Comparison of ENCODE assay signal across 26 cellular contexts in the genomic region with DNA sequence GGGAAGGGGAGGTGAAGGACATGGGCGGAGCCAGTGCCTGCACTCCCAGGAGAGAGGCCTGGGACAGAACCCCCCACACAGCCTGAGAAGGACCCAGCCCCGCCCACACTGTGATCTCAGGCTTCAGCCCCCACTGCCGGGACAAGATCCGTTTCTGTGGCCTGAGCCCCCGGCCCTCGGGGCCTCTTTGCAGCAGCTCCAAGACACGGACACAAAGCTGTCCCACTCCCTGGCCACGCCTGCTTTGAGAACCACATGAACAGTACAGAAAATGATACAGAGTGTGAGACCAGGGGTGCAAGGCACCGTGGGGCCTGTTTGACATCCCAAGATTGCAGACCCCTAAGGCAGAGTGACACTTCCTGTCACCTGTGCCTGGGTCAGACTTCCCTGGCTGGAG.
DNase-seq lines count a peak whose midpoint lies in the region; ATAC-seq and TF ChIP-seq lines count a peak whose summit lies in the region.
"Had no signal": no experiment of that assay in that cellular context is flagged by ENCODE, and none has a peak within 500 bp of the region (broad histone marks: within the 10 kb centered on the region; RNA-seq: fewer than 3 reads in every experiment).

No MANE protein-coding gene starts in this region.

- H3K27me3 ChIP-seq in Peyer's patch (no peaks in the 10 kb centered on the region), neural progenitor cell (no peaks in the 10 kb centered on the region), spleen (replicated peaks in 1 of 7) (peaks cover 0 to 34% (median 0%) of the 10 kb centered on the region in 7 donors)
- H3K27me3 ChIP-seq: MG63 had no signal

- no peak overlapping the region for H3K9ac ChIP-seq in neural progenitor cell

- peaks cover 3% of the 10 kb centered on the region for H3K27me3 Mint-ChIP-seq in neural progenitor cell (ENCODE audit: insufficient read depth, low read depth)

- no peaks in the 10 kb centered on the region for H3K79me2 ChIP-seq in neural progenitor cell (ENCODE audit: low read depth)

- peak; percentile 31 for DNase-seq in activated effector memory CD4-positive, alpha-beta T cell treated with anti-CD3 and anti-CD28 coated beads, Interleukin-2, amount 50 U/mL, for 16 hours
- no peak for DNase-seq in activated effector memory CD4-positive, alpha-beta T cell treated with Interleukin-2 at 50 U/mL for 16 hours
- DNase-seq in Peyer's patch, result peak in 2 of 3 donors; percentile 30 to 37
- DNase-seq in neural progenitor cell (ENCODE audit: low spot score), result no peak
- DNase-seq in spleen, result peak; percentile 54
- DNase-seq in stimulated activated naive CD4-positive, alpha-beta T cell treated with Interleukin-2 at 50 U/mL for 16 hours (lab: John Stamatoyannopoulos, UW), result no peak
- DNase-seq: BE2C; DMS153; DND-41; GOT3; HFFc6; KBM-7; MG63; NCI-H1105 treated with DMSO at 0.1 percent for 48 hours; NCI-H146; NCI-H2029; NCI-H446 treated with DMSO at 0.1 percent for 48 hours; NCI-H526; NCI-H82; NK-92 treated with Interleukin-12 subunit alpha and Interleukin-12 subunit beta, amount 100 ng/mL, for 24 hours; PC-9; RPMI8226; SHP77 treated with DMSO at 0.1 percent for 48 hours had no signal

- intact Hi-C loops in spleen (cut with DNase I; ENCODE audit: low total_unique reads), result no loop called here

- no peak overlapping the region for H3K4me3 Mint-ChIP-seq in neural progenitor cell
- H3K4me3 Mint-ChIP-seq: HFFc6 had no signal

- H3K4me2 ChIP-seq in neural progenitor cell, result no peak overlapping the region
- H3K4me2 ChIP-seq: PC-9 had no signal

- H3K36me3 ChIP-seq in Peyer's patch, result no peaks in the 10 kb centered on the region
- no peaks in the 10 kb centered on the region for H3K36me3 ChIP-seq in neural progenitor cell
- H3K36me3 ChIP-seq in spleen, result no peaks in the 10 kb centered on the region
- H3K36me3 ChIP-seq: BE2C, HAP-1, MG63 had no signal

- no peak overlapping the region for H2AFZ ChIP-seq in neural progenitor cell (replicated peaks)
- H2AFZ ChIP-seq: PC-9 had no signal

- 61 to 76% (median 63%) methylated on average over 9 of the region's 9 CpGs for WGBS in spleen, 5 donors

- no peak for ATAC-seq in HG03432 (IDR thresholded peaks at IDR 0.05; ENCODE audit: unreplicated experiment)

- H3K27ac Mint-ChIP-seq in neural progenitor cell, result peak overlapping the region; percentile 9
- H3K27ac Mint-ChIP-seq: HFFc6 had no signal

- no peaks in the 10 kb centered on the region for H3K36me3 Mint-ChIP-seq in neural progenitor cell

- H4K20me1 ChIP-seq in neural progenitor cell (ENCODE audit: low read depth), result no peaks in the 10 kb centered on the region

- H3K4me3 ChIP-seq in Peyer's patch (no peak overlapping the region), neural progenitor cell (no peak overlapping the region), spleen (no peak overlapping the region)
- H3K4me3 ChIP-seq: HAP-1, MG63, PC-9 had no signal

- TF ChIP-seq CTCF in Peyer's patch (IDR thresholded peaks at IDR 0.05) (no peak), neural progenitor cell (IDR thresholded peaks at IDR 0.05) (no peak), spleen (IDR thresholded peaks at IDR 0.05 in 8 of 11, conservative IDR thresholded peaks at IDR 0.05 in 3 of 11) (no peak)

- H3K27ac ChIP-seq in Peyer's patch (no peak overlapping the region), neural progenitor cell (no peak overlapping the region), spleen (no peak overlapping the region)
- H3K27ac ChIP-seq: 22Rv1, PC-9 had no signal

- peaks cover 12% of the 10 kb centered on the region for H3K4me1 Mint-ChIP-seq in neural progenitor cell

- H3K9me3 Mint-ChIP-seq in neural progenitor cell, result no peaks in the 10 kb centered on the region
- H3K9me3 Mint-ChIP-seq: HFFc6 had no signal

- H3K4me1 ChIP-seq in Peyer's patch, result no peaks in the 10 kb centered on the region
- peaks cover 7% of the 10 kb centered on the region for H3K4me1 ChIP-seq in neural progenitor cell
- H3K4me1 ChIP-seq in spleen, result no peaks in the 10 kb centered on the region
- H3K4me1 ChIP-seq: BE2C, HAP-1 had no signal

- H3K9me3 ChIP-seq in Peyer's patch (no peaks in the 10 kb centered on the region), neural progenitor cell (ENCODE audit: low read depth) (no peaks in the 10 kb centered on the region), spleen (no peaks in the 10 kb centered on the region)
- H3K9me3 ChIP-seq: BE2C, HAP-1, MG63 had no signal

- TF ChIP-seq POLR2A in Peyer's patch (IDR thresholded peaks at IDR 0.05) (no peak), spleen (IDR thresholded peaks at IDR 0.05) (no peak)

- H3F3A ChIP-seq in neural progenitor cell (ENCODE audit: low read depth), result no peaks in the 10 kb centered on the region

Comparison
In these comparisons a context has a peak if more than half of its experiments do, and no peak if none do; other contexts are left out.
1. DNase-seq: peak in activated effector memory CD4-positive, alpha-beta T cell treated with anti-CD3 and anti-CD28 coated beads, Interleukin-2, amount 50 U/mL, for 16 hours (single experiment), Peyer's patch (2 of 3) and spleen (single experiment); none in activated effector memory CD4-positive, alpha-beta T cell treated with Interleukin-2 at 50 U/mL for 16 hours (single experiment), neural progenitor cell (single experiment) and stimulated activated naive CD4-positive, alpha-beta T cell treated with Interleukin-2 at 50 U/mL for 16 hours (single experiment).